8 cellular contexts compared by ENCODE assay signal in genomic region chr17:7561028-7561575, GRCh38. TPM values are rescaled to one million over a fixed set of nuclear protein-coding genes. Genes with fewer than 3 reads are reported as not detected.
DNase-seq lines count a peak whose midpoint lies in the region; ATAC-seq and TF ChIP-seq lines count a peak whose summit lies in the region.

No MANE protein-coding gene starts in this region.

- TF ChIP-seq CTCF in Caco-2 (IDR thresholded peaks at IDR 0.05; ENCODE audit: insufficient read depth in 1 of 2, low read depth in 1 of 2, low read length in 1 of 2, severe bottlenecking in 1 of 2, unreplicated experiment in 1 of 2) (peak; percentile 64 to 78), fibroblast of mammary gland (conservative IDR thresholded peaks at IDR 0.05; ENCODE audit: control insufficient read depth, insufficient read depth, low read depth, low read length) (peak; percentile 72), natural killer cell (IDR thresholded peaks at IDR 0.05) (peak; percentile 75)

- DNase-seq in Caco-2 (peak; percentile 81 to 85), RPMI7951 (ENCODE audit: low read depth) (peak; percentile 74), fibroblast of mammary gland (ENCODE audit: low read depth) (peak; percentile 77), natural killer cell (peak; percentile 80)
- DNase-seq in stimulated activated naive CD4-positive, alpha-beta T cell treated with Interleukin-2 at 50 U/mL for 16 hours (lab: John Stamatoyannopoulos, UW), result peak; percentile 82

- H3K4me1 ChIP-seq in Caco-2, result peaks cover 4% of the 10 kb centered on the region; the same call in 1 of the 2 replicates

- ATAC-seq in GM21526 (IDR thresholded peaks at IDR 0.05; ENCODE audit: low FRiP score, unreplicated experiment) (peak; percentile 50), natural killer cell (peak; percentile 69 to 86 (median 75))
- peak; percentile 84 for ATAC-seq in activated T-helper 17 cell treated with anti-CD3 and anti-CD28 coated beads, Interleukin-2, amount 50 U/mL, for 72 hours (replicated peaks)

- peak overlapping the region; percentile 75 for H3K27ac Mint-ChIP-seq in Caco-2 (ENCODE audit: unreplicated experiment)
- H3K27ac Mint-ChIP-seq in activated T-helper 17 cell treated with anti-CD3 and anti-CD28 coated beads, Interleukin-2, amount 50 U/mL, for 72 hours, result peak overlapping the region; percentile 86
- H3K27ac Mint-ChIP-seq in natural killer cell, result peak overlapping the region; percentile 97 to 99

- H3K27me3 Mint-ChIP-seq in Caco-2 (ENCODE audit: insufficient read depth, unreplicated experiment) (no peaks in the 10 kb centered on the region), natural killer cell (ENCODE audit: low read depth in 2 of 2) (no peaks in the 10 kb centered on the region)
- no peaks in the 10 kb centered on the region for H3K27me3 Mint-ChIP-seq in activated T-helper 17 cell treated with anti-CD3 and anti-CD28 coated beads, Interleukin-2, amount 50 U/mL, for 72 hours

- no peaks in the 10 kb centered on the region for H3K9me3 Mint-ChIP-seq in Caco-2 (ENCODE audit: unreplicated experiment)
- H3K9me3 Mint-ChIP-seq in activated T-helper 17 cell treated with anti-CD3 and anti-CD28 coated beads, Interleukin-2, amount 50 U/mL, for 72 hours, result no peaks in the 10 kb centered on the region
- H3K9me3 Mint-ChIP-seq in natural killer cell, result no peaks in the 10 kb centered on the region

- H3K9me3 ChIP-seq in Caco-2 (no peaks in the 10 kb centered on the region), KOPT-K1 (ENCODE audit: insufficient read depth, low read length, poor library complexity, severe bottlenecking) (no peaks in the 10 kb centered on the region)

- POLR2A ChIA-PET in Caco-2 (lab: Charles Lee), result interaction anchor here (0.6 kb wide), 2 partner anchors 52 to 280 kb away, joined by 3 read pairs; partner anchors contain the start of gene SLC2A4

- no peaks in the 10 kb centered on the region for H3K27me3 ChIP-seq in Caco-2 (replicated peaks; ENCODE audit: control insufficient read depth, insufficient read depth, low read length)

- CTCF ChIA-PET in Caco-2 (lab: Charles Lee), result interaction anchor here (0.5 to 1.6 kb wide), 15 partner anchors 9 to 447 kb away, joined by 3 to 21 read pairs (median 3); partner anchors contain the start of genes FXR2, SLC2A4, TMEM102 and TMEM256

- no peaks in the 10 kb centered on the region for H3K4me1 Mint-ChIP-seq in Caco-2 (ENCODE audit: low read depth, unreplicated experiment)
- peaks cover 20% of the 10 kb centered on the region for H3K4me1 Mint-ChIP-seq in activated T-helper 17 cell treated with anti-CD3 and anti-CD28 coated beads, Interleukin-2, amount 50 U/mL, for 72 hours
- H3K4me1 Mint-ChIP-seq in natural killer cell, result peaks cover 22 to 35% of the 10 kb centered on the region in 2 donors

- intact Hi-C loops in Caco-2 (cut with micrococcal nuclease; ENCODE audit: unreplicated experiment) (loop anchor here (1.0 to 2.0 kb wide), 3 partner anchors 47 to 204 kb away; partner anchors contain the start of gene TMEM102), natural killer cell (cut with micrococcal nuclease) (loop anchor here (1.0 to 5.0 kb wide), 8 partner anchors 11 to 309 kb away; partner anchors contain the start of genes CTDNEP1, ELP5, POLR2A and TMEM102)

- H3K4me3 ChIP-seq in Caco-2 (ENCODE audit: low read depth, low read length) (peak overlapping the region; percentile 60), fibroblast of mammary gland (ENCODE audit: control insufficient read depth, low read depth, low read length) (peak overlapping the region; percentile 63)

- H3K36me3 Mint-ChIP-seq in Caco-2 (ENCODE audit: insufficient read depth, unreplicated experiment) (peaks cover 39% of the 10 kb centered on the region), natural killer cell (no peaks in the 10 kb centered on the region)
- H3K36me3 Mint-ChIP-seq in activated T-helper 17 cell treated with anti-CD3 and anti-CD28 coated beads, Interleukin-2, amount 50 U/mL, for 72 hours (ENCODE audit: low read depth), result peaks cover 50% of the 10 kb centered on the region

- H3K4me3 Mint-ChIP-seq in Caco-2 (ENCODE audit: unreplicated experiment) (peak overlapping the region; percentile 86), natural killer cell (peak overlapping the region; percentile 98)
- peak overlapping the region; percentile 91 for H3K4me3 Mint-ChIP-seq in activated T-helper 17 cell treated with anti-CD3 and anti-CD28 coated beads, Interleukin-2, amount 50 U/mL, for 72 hours

- TSS peak; percentile 78 for BruUV-seq in Caco-2 (replicated peaks; lab: Mats Ljungman, UMichigan)

- H3K27ac ChIP-seq in KOPT-K1 (ENCODE audit: low read depth, low read length, poor library complexity, severe bottlenecking), result peak overlapping the region; percentile 76

- H3K36me3 ChIP-seq in Caco-2 (ENCODE audit: control insufficient read depth, insufficient read depth, low read length) (no peaks in the 10 kb centered on the region), KOPT-K1 (ENCODE audit: insufficient read depth, low read length) (peaks cover 34% of the 10 kb centered on the region)

RNA-seq across cellular contexts. Expression of gene SENP3, which starts 0.6 kb away (rescaled TPM):
- total RNA-seq in Caco-2 (2022), result 29.2 and 30.2 TPM in 2 replicates
- 53.5 and 59.0 TPM in 2 replicates for total RNA-seq in RPMI7951 (2014; rRNA removed; shearing (Covaris generic))
- total RNA-seq in activated T-helper 17 cell treated with anti-CD3 and anti-CD28 coated beads, Interleukin-2, amount 50 U/mL, for 72 hours, result 10 to 100 TPM; 28.9 to 59.3 TPM
- total RNA-seq in natural killer cell, result 10 to 100 TPM; 36.9 to 42.3 (median 39.1) TPM

RNA-seq across cellular contexts. Expression of gene TNFSF13, which starts 2.6 kb away (rescaled TPM):
- 0.20 TPM in 1 of 2 replicates, not detected in the other for total RNA-seq in Caco-2 (2022)
- total RNA-seq in RPMI7951 (2014; rRNA removed; shearing (Covaris generic)), result 0.10 and 0.60 TPM in 2 replicates
- total RNA-seq in activated T-helper 17 cell treated with anti-CD3 and anti-CD28 coated beads, Interleukin-2, amount 50 U/mL, for 72 hours, result 1 to 10 TPM; 1.5 to 1.9 TPM
- total RNA-seq in natural killer cell, result 10 to 100 TPM in 1 of 3 donors, 1 to 10 TPM in 2; 2.7 to 11.1 (median 2.7) TPM

RNA-seq across cellular contexts. Expression of gene TNFSF12, which starts 12.2 kb away (rescaled TPM):
- total RNA-seq in Caco-2 (2022) (not detected in 2 replicates), natural killer cell (10 to 100 TPM; 49.1 to 62.6 (median 60.3) TPM)
- total RNA-seq in RPMI7951 (2014; rRNA removed; shearing (Covaris generic)), result 8.8 and 9.2 TPM in 2 replicates
- total RNA-seq in activated T-helper 17 cell treated with anti-CD3 and anti-CD28 coated beads, Interleukin-2, amount 50 U/mL, for 72 hours, result 10 to 100 TPM; 27.4 to 44.2 TPM

RNA-seq across cellular contexts. Expression of gene CD68, which starts 18.3 kb away (rescaled TPM):
- total RNA-seq in Caco-2 (2022) (1.1 and 1.6 TPM in 2 replicates), natural killer cell (10 to 100 TPM in 2 of 3 donors, 1 to 10 TPM in 1; 1.4 to 24.7 (median 13.0) TPM)
- total RNA-seq in RPMI7951 (2014; rRNA removed; shearing (Covaris generic)), result 35.3 and 44.1 TPM in 2 replicates
- total RNA-seq in activated T-helper 17 cell treated with anti-CD3 and anti-CD28 coated beads, Interleukin-2, amount 50 U/mL, for 72 hours, result 10 to 100 TPM; 17.5 to 51.8 TPM

RNA-seq across cellular contexts. Expression of gene MPDU1, which starts 22.6 kb away (rescaled TPM):
- total RNA-seq in Caco-2 (2022) (44.2 and 49.7 TPM in 2 replicates), natural killer cell (10 to 100 TPM; 26.3 to 29.2 (median 27.1) TPM)
- 166 and 211 TPM in 2 replicates for total RNA-seq in RPMI7951 (2014; rRNA removed; shearing (Covaris generic))
- 10 to 100 TPM; 58.3 to 96.4 TPM for total RNA-seq in activated T-helper 17 cell treated with anti-CD3 and anti-CD28 coated beads, Interleukin-2, amount 50 U/mL, for 72 hours

Comparison
In these comparisons a context has a peak if more than half of its experiments do, and no peak if none do; other contexts are left out.
1. Peak in every context shown above with its lines: DNase-seq, ATAC-seq, H3K4me3 ChIP-seq and H3K27ac ChIP-seq.